Comparison of ENCODE assay signal across 9 cellular contexts in genomic region chr6:17589402-17590116, GRCh38. TPM values are rescaled to one million over a fixed set of nuclear protein-coding genes. Genes with fewer than 3 reads are reported as not detected.
DNase-seq lines count a peak whose midpoint lies in the region; ATAC-seq and TF ChIP-seq lines count a peak whose summit lies in the region.
"Had no signal": no experiment of that assay in that cellular context is flagged by ENCODE, and none has a peak within 500 bp of the region (broad histone marks: within the 10 kb centered on the region; RNA-seq: fewer than 3 reads in every experiment).

No MANE protein-coding gene starts in this region.

- DNase-seq in AG04450 (ENCODE audit: low read depth, low spot score) (peak; percentile 83), NCI-H446 (lab: John Stamatoyannopoulos, UW) (peak; percentile 42 to 79), fibroblast of peridontal ligament (ENCODE audit: extremely low read depth) (peak; percentile 84), transverse colon (peak; percentile 65), SW480 (ENCODE audit: low spot score) (no peak), NCI-H748 treated with DMSO at 0.1 percent for 48 hours (lab: John Stamatoyannopoulos, UW) (no peak)
- DNase-seq in stimulated activated CD4-positive, alpha-beta T cell treated with anti-CD3 and anti-CD28 coated beads, Interleukin-15, amount 100 ng/mL, for 24 hours = no peak

- H3K9me3 ChIP-seq in AG04450 (ENCODE audit: control insufficient read depth, insufficient read depth, low read length) (no peaks in the 10 kb centered on the region), transverse colon (no peaks in the 10 kb centered on the region)
- H3K9me3 ChIP-seq: adrenal gland had no signal

- H3K27ac ChIP-seq in AG04450 (ENCODE audit: low read depth, low read length) (peak overlapping the region; percentile 47), transverse colon (peak overlapping the region; percentile 16 to 71 (median 62))
- H3K27ac ChIP-seq: adrenal gland had no signal

- peaks cover 0 to 25% (median 12%) of the 10 kb centered on the region in 4 donors for H3K4me1 ChIP-seq in transverse colon
- H3K4me1 ChIP-seq: adrenal gland had no signal

- TF ChIP-seq POLR2A in transverse colon (IDR thresholded peaks at IDR 0.05) = no peak

- H3K4me3 ChIP-seq in AG04450 (ENCODE audit: low read depth, low read length) (no peak overlapping the region), transverse colon (no peak overlapping the region)
- H3K4me3 ChIP-seq: adrenal gland had no signal

- intact Hi-C loops in transverse colon (cut with DNase I; ENCODE audit: low total_unique reads) = loop anchor here (10.0 kb wide), 1 partner anchor 115 kb away; no protein-coding TSS in a partner anchor

- CTCF ChIA-PET in AG04450 (lab: Charles Lee) = interaction anchor here (0.9 to 1.3 kb wide), 4 partner anchors 214 to 434 kb away, joined by 3 to 5 read pairs (median 4); no protein-coding TSS in a partner anchor

- TF ChIP-seq CTCF in AG04450 (IDR thresholded peaks at IDR 0.05; ENCODE audit: low read depth, low read length) = no peak
- TF ChIP-seq CTCF in transverse colon (IDR thresholded peaks at IDR 0.05) = peak in 2 of 5 experiments; percentile 2 to 19

- no peaks in the 10 kb centered on the region for H3K27me3 ChIP-seq in AG04450 (ENCODE audit: control insufficient read depth, insufficient read depth, low read length)
- H3K27me3 ChIP-seq in transverse colon = no peaks in the 10 kb centered on the region
- H3K27me3 ChIP-seq: adrenal gland had no signal

- in situ Hi-C loops in transverse colon (cut with MboI; ENCODE audit: low pct_ligation_motif_present in 1 of 4, low pct_unique_long_range_greater_than_20kb in 1 of 4, low sequenced_read_pairs in 3 of 4) = loop anchor here (5.0 to 25.0 kb wide), 8 partner anchors 205 to 548 kb away; partner anchors contain the start of genes NHLRC1 (in 1 of the 4) and RBM24 (in 1 of the 4)

- ATAC-seq in GM18868 (IDR thresholded peaks at IDR 0.05; ENCODE audit: unreplicated experiment) = peak; percentile 68

- 57% methylated on average over 5 of the region's 5 CpGs; no CpG with 5 or more reads in 1 of the 2 donors for WGBS in transverse colon (ENCODE audit: low coverage in 1 of 2), 2 donors

- H3K36me3 ChIP-seq in transverse colon = no peaks in the 10 kb centered on the region
- H3K36me3 ChIP-seq: adrenal gland had no signal

- TF ChIP-seq EP300 in transverse colon (IDR thresholded peaks at IDR 0.05; ENCODE audit: low read depth) = no peak

- POLR2A ChIA-PET in AG04450 (lab: Yijun Ruan, JAX) = interaction anchor here (0.6 to 1.9 kb wide), 3 partner anchors 10 to 160 kb away, joined by 6 to 8 read pairs (median 7); partner anchors contain the start of gene FAM8A1

RNA-seq across cellular contexts. Expression of gene FAM8A1, which starts 10.5 kb away (rescaled TPM):
- polyA plus RNA-seq in AG04450 (2011; rRNA removed) = 17.1 and 24.1 TPM in 2 replicates
- 5.7 and 10.9 TPM in 2 replicates for polyA minus RNA-seq in AG04450 (2011; rRNA and poly(A)+ RNA removed)
- total RNA-seq in transverse colon = 10 to 100 TPM in 3 of 4 donors, 1 to 10 TPM in 1; 8.8 to 60.8 (median 49.9) TPM

Comparison
In these comparisons a context has a peak if more than half of its experiments do, and no peak if none do; other contexts are left out.
1. DNase-seq: peak in AG04450 (single experiment), NCI-H446 (2 of 2), fibroblast of peridontal ligament (single experiment) and transverse colon (single experiment); none in stimulated activated CD4-positive, alpha-beta T cell treated with anti-CD3 and anti-CD28 coated beads, Interleukin-15, amount 100 ng/mL, for 24 hours (single experiment), SW480 (single experiment) and NCI-H748 treated with DMSO at 0.1 percent for 48 hours (single experiment).